Comparison of ENCODE assay signal across 14 cellular contexts in genomic region chr1:116915182-116915611, GRCh38. TPM values are rescaled to one million over a fixed set of nuclear protein-coding genes. Genes with fewer than 3 reads are reported as not detected.
DNase-seq lines count a peak whose midpoint lies in the region; ATAC-seq and TF ChIP-seq lines count a peak whose summit lies in the region.
"Had no signal": no experiment of that assay in that cellular context is flagged by ENCODE, and none has a peak within 500 bp of the region (broad histone marks: within the 10 kb centered on the region; RNA-seq: fewer than 3 reads in every experiment).

No MANE protein-coding gene starts in this region.

- TF ChIP-seq POLR2A in Peyer's patch (IDR thresholded peaks at IDR 0.05): peak in 1 of 2 donors; percentile 47
- TF ChIP-seq POLR2A in ovary (IDR thresholded peaks at IDR 0.05): no peak

- no peaks in the 10 kb centered on the region for H3K36me3 ChIP-seq in Peyer's patch
- no peaks in the 10 kb centered on the region for H3K36me3 ChIP-seq in ovary
- H3K36me3 ChIP-seq: BLaER1 had no signal

- peak; percentile 41 for ATAC-seq in Right ventricle myocardium superior (ENCODE audit: poor library complexity)
- ATAC-seq in HG03469 (IDR thresholded peaks at IDR 0.05; ENCODE audit: unreplicated experiment): no peak

- DNase-seq in AG10803 (ENCODE audit: low read depth): peak; percentile 32
- DNase-seq in Peyer's patch: peak in 2 of 3 donors; percentile 74 to 77
- DNase-seq in Right ventricle myocardium superior: no peak
- peak; percentile 30 to 54 (median 46) for DNase-seq in ovary
- DNase-seq in DMS 273 (lab: John Stamatoyannopoulos, UW; ENCODE audit: unreplicated experiment): no peak
- no peak for DNase-seq in NCI-H1436 treated with DMSO at 0.1 percent for 48 hours (lab: John Stamatoyannopoulos, UW)
- no peak for DNase-seq in KG1 (lab: John Stamatoyannopoulos, UW)
- DNase-seq: activated CD4-positive, alpha-beta T cell treated with anti-CD3 and anti-CD28 coated beads, Interleukin-2, amount 50 U/mL, for 48 hours; amygdala; NCI-H1105; stimulated activated CD4-positive, alpha-beta T cell treated with anti-CD3 and anti-CD28 coated beads, Interleukin-4, amount 100 ng/mL, for 4 hours; SW 1271 had no signal

- no peak for TF ChIP-seq EP300 in ovary (IDR thresholded peaks at IDR 0.05)

- H3K27me3 ChIP-seq in Peyer's patch (no peaks in the 10 kb centered on the region), ovary (no peaks in the 10 kb centered on the region)

- peaks cover 0 to 71% (median 0%) of the 10 kb centered on the region in 4 donors for H3K4me1 ChIP-seq in Peyer's patch
- H3K4me1 ChIP-seq in ovary (ENCODE audit: insufficient read depth): peaks cover 18% of the 10 kb centered on the region

- TF ChIP-seq CTCF in AG10803 (conservative IDR thresholded peaks at IDR 0.05; ENCODE audit: low read length) (no peak), Peyer's patch (IDR thresholded peaks at IDR 0.05) (no peak), ovary (IDR thresholded peaks at IDR 0.05) (no peak)

- H3K27ac ChIP-seq in Peyer's patch: peak overlapping the region in 3 of 4 donors; percentile 25 to 84 (median 76)
- peak overlapping the region in 1 of 2 donors; percentile 45 for H3K27ac ChIP-seq in ovary
- H3K27ac ChIP-seq: BLaER1 had no signal

- no peaks in the 10 kb centered on the region for H3K9me3 ChIP-seq in Peyer's patch
- H3K9me3 ChIP-seq in ovary: no peaks in the 10 kb centered on the region
- H3K9me3 ChIP-seq: BLaER1 had no signal

- intact Hi-C loops in Right ventricle myocardium superior (cut with DNase I) (no loop called here), ovary (cut with DNase I) (loop anchor here in 1 of 4 donors (10.0 kb wide), 1 partner anchor 540 kb away; the partner anchor contains the start of gene ATP1A1)

- 6 to 11% (median 7%) methylated on average over 3 of the region's 3 CpGs for WGBS in ovary, 3 donors

- peak overlapping the region; percentile 7; the same call in 1 of the 2 replicates for H3K4me3 ChIP-seq in AG10803 (ENCODE audit: low read length)
- peak overlapping the region in 2 of 4 donors; percentile 27 to 30 for H3K4me3 ChIP-seq in Peyer's patch
- peak overlapping the region; percentile 23 for H3K4me3 ChIP-seq in ovary
- H3K4me3 ChIP-seq: BLaER1 had no signal

RNA-seq across cellular contexts. Expression of gene PTGFRN, which starts 5.5 kb away (rescaled TPM):
- total RNA-seq in Peyer's patch: 10 to 100 TPM; 20.6 to 66.6 (median 54.3) TPM
- 81.5 TPM for total RNA-seq in Right ventricle myocardium superior
- total RNA-seq in ovary: 10 to 100 TPM; 26.0 to 87.6 (median 65.8) TPM
- polyA plus RNA-seq in ovary: 100 to 1,000 TPM in 1 of 2 donors, 10 to 100 TPM in 1; 22.9 to 106 TPM

Comparison
In these comparisons a context has a peak if more than half of its experiments do, and no peak if none do; other contexts are left out.
1. DNase-seq: peak in AG10803 (single experiment), Peyer's patch (2 of 3) and ovary (5 of 5); none in Right ventricle myocardium superior (single experiment), DMS 273 (single experiment), NCI-H1436 treated with DMSO at 0.1 percent for 48 hours (single experiment) and KG1 (single experiment).